Comparison of ENCODE assay signal across 24 cellular contexts in genomic region chr3:146969356-146969755, GRCh38.
DNase-seq lines count a peak whose midpoint lies in the region; TF ChIP-seq lines count a peak whose summit lies in the region.
"Had no signal": no experiment of that assay in that cellular context is flagged by ENCODE, and none has a peak within 500 bp of the region (broad histone marks: within the 10 kb centered on the region; RNA-seq: fewer than 3 reads in every experiment).

No MANE protein-coding gene starts in this region.

- POLR2A ChIA-PET in A673 (lab: Charles Lee; ENCODE audit: low non-redundant PET), result no interaction called here

- intact Hi-C loops in A673 (cut with micrococcal nuclease; ENCODE audit: unreplicated experiment), result loop anchor here (5.0 kb wide), 1 partner anchor 173 kb away; no protein-coding TSS in a partner anchor

- H3K27me3 ChIP-seq in A673 (replicated peaks; ENCODE audit: insufficient read depth, low read depth, low read length, poor library complexity), result no peaks in the 10 kb centered on the region
- H3K27me3 ChIP-seq in WERI-Rb-1 (ENCODE audit: insufficient read depth, low read depth, severe bottlenecking), result no peaks in the 10 kb centered on the region
- H3K27me3 ChIP-seq: ascending aorta, BLaER1, transverse colon had no signal

- TF ChIP-seq CTCF in A673 (conservative IDR thresholded peaks at IDR 0.05; ENCODE audit: low read depth, low read length) (no peak), WERI-Rb-1 (IDR thresholded peaks at IDR 0.05; ENCODE audit: low read depth, low read length) (no peak)

- CTCF ChIA-PET in A673 (lab: Charles Lee), result no interaction called here

- H3K4me1 ChIP-seq in A673 (ENCODE audit: insufficient read depth, low read length, poor library complexity, severe bottlenecking), result peaks cover 31% of the 10 kb centered on the region
- H3K4me1 ChIP-seq: ascending aorta, BLaER1, Caco-2, transverse colon had no signal

- no TSS peak for BruUV-seq in A673 (replicated peaks; lab: Mats Ljungman, UMichigan)

- DNase-seq in A673 (ENCODE audit: low spot score), result no peak
- DNase-seq in HCEC 1CT, result peak; percentile 46
- DNase-seq in astrocyte of the hippocampus (ENCODE audit: low read depth, low spot score), result peak; percentile 7
- DNase-seq in foreskin melanocyte, result peak; percentile 70
- DNase-seq in WERI-Rb-1, result no peak
- DNase-seq in DMS53 treated with DMSO at 0.1 percent for 48 hours (lab: John Stamatoyannopoulos, UW; ENCODE audit: unreplicated experiment), result no peak
- no peak for DNase-seq in NCI-H446 treated with DMSO at 0.1 percent for 48 hours (lab: John Stamatoyannopoulos, UW)
- DNase-seq in stimulated activated naive CD4-positive, alpha-beta T cell (lab: John Stamatoyannopoulos, UW), result no peak
- DNase-seq: 8988T; activated CD4-positive, alpha-beta T cell treated with anti-CD3 and anti-CD28 coated beads for 36 hours; activated naive CD4-positive, alpha-beta T cell treated with anti-CD3 and anti-CD28 coated beads, Interleukin-2, amount 10 ng/mL, durations not matched to agents 7 days and 5 days; activated T-cell treated with anti-CD3 and anti-CD28 coated beads, Interleukin-2, amount 50 U/mL, for 48 hours; Caco-2; effector memory CD4-positive, alpha-beta T cell; H7; left cardiac atrium; naive thymus-derived CD4-positive, alpha-beta T cell; NCI-H146; NCI-H2171; NCI-H69; transverse colon had no signal

- no peaks in the 10 kb centered on the region for H3K9me3 ChIP-seq in A673 (ENCODE audit: low read depth, low read length, poor library complexity, severe bottlenecking)
- no peaks in the 10 kb centered on the region for H3K9me3 ChIP-seq in WERI-Rb-1 (ENCODE audit: severe bottlenecking)
- H3K9me3 ChIP-seq: ascending aorta, BLaER1, Caco-2, transverse colon had no signal

- H3K4me3 ChIP-seq in A673 (ENCODE audit: low read depth, low read length, poor library complexity, severe bottlenecking) (no peak overlapping the region), WERI-Rb-1 (ENCODE audit: low read depth, low read length) (no peak overlapping the region)
- H3K4me3 ChIP-seq: ascending aorta, BLaER1, K562, transverse colon had no signal

- H3K36me3 ChIP-seq in A673 (ENCODE audit: insufficient read depth, low read length, poor library complexity, severe bottlenecking), result no peaks in the 10 kb centered on the region
- no peaks in the 10 kb centered on the region for H3K36me3 ChIP-seq in WERI-Rb-1
- H3K36me3 ChIP-seq: ascending aorta, BLaER1, transverse colon had no signal

- peak overlapping the region; percentile 85 for H3K27ac ChIP-seq in A673 (ENCODE audit: low read depth, low read length, poor library complexity, severe bottlenecking)
- H3K27ac ChIP-seq in WERI-Rb-1, result no peak overlapping the region
- H3K27ac ChIP-seq: ascending aorta, BLaER1, transverse colon had no signal

Comparison
In these comparisons a context has a peak if more than half of its experiments do, and no peak if none do; other contexts are left out.
1. DNase-seq: peak in HCEC 1CT (single experiment), astrocyte of the hippocampus (single experiment) and foreskin melanocyte (single experiment); none in A673 (single experiment), WERI-Rb-1 (single experiment), DMS53 treated with DMSO at 0.1 percent for 48 hours (single experiment), NCI-H446 treated with DMSO at 0.1 percent for 48 hours (single experiment) and stimulated activated naive CD4-positive, alpha-beta T cell (0 of 6).